Comparison of ENCODE assay signal across 28 cellular contexts in genomic region chr5:175599210-175599609, GRCh38. TPM values are rescaled to one million over a fixed set of nuclear protein-coding genes. Genes with fewer than 3 reads are reported as not detected.
"Had no signal": no experiment of that assay in that cellular context is flagged by ENCODE, and none has a peak within 500 bp of the region (broad histone marks: within the 10 kb centered on the region; RNA-seq: fewer than 3 reads in every experiment).

No MANE protein-coding gene starts in this region.

- H3K27me3 ChIP-seq: ascending aorta, right lobe of liver, thyroid gland, upper lobe of right lung had no signal

- H3K4me3 ChIP-seq: ascending aorta, gastroesophageal sphincter, lung, right lobe of liver, thyroid gland, upper lobe of right lung had no signal

- H3K9me3 Mint-ChIP-seq: immature natural killer cell; natural killer cell; T-helper 1 cell treated with Interleukin-12 subunit alpha and Interleukin-12 subunit beta and Interleukin-4 antibody, amounts not matched to agents 30 μg/mL and 1 μg/mL, for 36 hours had no signal

- H3K9me3 ChIP-seq: ascending aorta, gastroesophageal sphincter, right lobe of liver, thyroid gland, upper lobe of right lung had no signal

- ATAC-seq: gastroesophageal sphincter, left lobe of liver, natural killer cell, right lobe of liver, upper lobe of right lung had no signal

- H3K4me1 Mint-ChIP-seq: immature natural killer cell, natural killer cell had no signal

- DNase-seq: activated CD4-positive, alpha-beta T cell treated with anti-CD3 and anti-CD28 coated beads, Interleukin-2, amount 50 U/mL, for 1 hour; activated CD4-positive, CD25-positive, alpha-beta regulatory T cell treated with anti-CD3 and anti-CD28 coated beads, Interleukin-2, amount 50 U/mL, for 72 hours; activated effector memory CD4-positive, alpha-beta T cell treated with Interleukin-2 at 50 U/mL for 16 hours; activated naive CD4-positive, alpha-beta T cell treated with Interleukin-2 at 50 U/mL for 16 hours; activated T-cell treated with anti-CD3 and anti-CD28 coated beads for 4 hours; cortex of kidney; hypothalamus; immature natural killer cell; mesendoderm; natural killer cell; right lobe of liver; stimulated activated CD4-positive, alpha-beta T cell treated with anti-CD3 and anti-CD28 coated beads, Interleukin-4, amount 100 ng/mL, for 1 hour; SW 1271; T-helper 9 cell; thyroid gland; upper lobe of right lung; WERI-Rb-1 had no signal

- H3K4me1 ChIP-seq: ascending aorta, gastroesophageal sphincter, right lobe of liver, thyroid gland, upper lobe of right lung had no signal

- H3K27ac Mint-ChIP-seq: activated naive CD8-positive, alpha-beta T cell; brain; immature natural killer cell; natural killer cell; T-helper 1 cell treated with Interleukin-12 subunit alpha and Interleukin-12 subunit beta and Interleukin-4 antibody, amounts not matched to agents 30 μg/mL and 1 μg/mL, for 36 hours had no signal

- H3K4me3 Mint-ChIP-seq: activated naive CD8-positive, alpha-beta T cell; brain; immature natural killer cell; natural killer cell; stimulated activated naive CD8-positive, alpha-beta T cell treated with anti-CD3 and anti-CD28 coated beads, Interleukin-15, Interleukin-2, amounts not matched to agents 100 ng/mL and 50 ng/mL, for 24 hours; T-helper 1 cell treated with Interleukin-12 subunit alpha and Interleukin-12 subunit beta and Interleukin-4 antibody, amounts not matched to agents 30 μg/mL and 1 μg/mL, for 36 hours had no signal

- H3K27ac ChIP-seq: ascending aorta, gastroesophageal sphincter, right lobe of liver, thyroid gland, upper lobe of right lung, WERI-Rb-1 had no signal

- H3K36me3 ChIP-seq: ascending aorta, gastroesophageal sphincter, right lobe of liver, thyroid gland, upper lobe of right lung, WERI-Rb-1 had no signal

- H3K27me3 Mint-ChIP-seq: activated naive CD8-positive, alpha-beta T cell had no signal

- H3K36me3 Mint-ChIP-seq: activated naive CD8-positive, alpha-beta T cell; brain; immature natural killer cell; natural killer cell had no signal

RNA-seq across cellular contexts. Expression of gene HRH2, which starts 58.7 kb away (rescaled TPM):
- total RNA-seq: endothelial cell of umbilical vein, fibroblast of lung, fibroblast of villous mesenchyme had no signal
- polyA plus RNA-seq: endothelial cell of umbilical vein had no signal
